Comparison of ENCODE assay signal across 22 cellular contexts in the genomic region with DNA sequence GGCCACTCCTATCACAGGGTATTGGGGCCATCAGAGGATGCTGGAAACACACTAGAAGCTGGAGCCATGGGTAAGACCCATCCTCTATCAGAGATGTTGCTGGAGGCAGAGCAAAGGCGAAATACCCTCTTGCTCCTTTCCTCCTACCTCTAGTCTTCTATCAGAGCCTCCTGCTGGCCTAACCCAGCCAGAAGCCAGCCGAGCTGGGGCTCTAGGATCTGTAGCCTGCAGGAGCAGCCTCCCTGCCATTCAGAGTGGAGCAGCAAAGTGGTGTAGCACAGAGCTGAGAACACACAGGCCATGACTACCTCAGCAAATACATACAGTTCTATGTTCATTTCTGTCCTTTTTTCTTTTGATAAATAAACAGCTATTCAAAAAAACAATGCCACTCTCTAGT.
"Had no signal": no experiment of that assay in that cellular context is flagged by ENCODE, and none has a peak within 500 bp of the region (broad histone marks: within the 10 kb centered on the region; RNA-seq: fewer than 3 reads in every experiment).

No MANE protein-coding gene starts in this region.

- H3K27me3 Mint-ChIP-seq: activated CD8-positive, alpha-beta T cell treated with anti-CD3 and anti-CD28 coated beads for 36 hours; T-cell had no signal

- H3K4me1 ChIP-seq: breast epithelium had no signal

- H3K9me3 Mint-ChIP-seq: activated CD8-positive, alpha-beta T cell treated with anti-CD3 and anti-CD28 coated beads for 36 hours; activated T-helper 2 cell treated with anti-CD3 and anti-CD28 coated beads, Interferon-gamma antibody, Interleukin-2, Interleukin-4, amounts not matched to agents 10 μg/mL and 5 μg/mL and 100 μg/mL, durations not matched to agents 14 hours and 24 hours and 36 hours; T-cell had no signal

- H3K4me3 Mint-ChIP-seq: activated CD8-positive, alpha-beta T cell treated with anti-CD3 and anti-CD28 coated beads for 36 hours; T-cell had no signal

- H3K27me3 ChIP-seq: breast epithelium had no signal

- H3K4me3 ChIP-seq: breast epithelium, K562 had no signal

- H3K27ac Mint-ChIP-seq: activated CD8-positive, alpha-beta T cell treated with anti-CD3 and anti-CD28 coated beads for 36 hours; activated T-helper 2 cell treated with anti-CD3 and anti-CD28 coated beads, Interferon-gamma antibody, Interleukin-2, Interleukin-4, amounts not matched to agents 10 μg/mL and 5 μg/mL and 100 μg/mL, durations not matched to agents 14 hours and 24 hours and 36 hours; T-cell had no signal

- H3K36me3 ChIP-seq: breast epithelium had no signal

- DNase-seq: activated CD4-positive, CD25-positive, alpha-beta regulatory T cell; activated CD8-positive, alpha-beta T cell treated with anti-CD3 and anti-CD28 coated beads for 36 hours; activated gamma-delta T cell treated with Interleukin-2 at 50 U/mL for 16 hours; activated naive CD4-positive, alpha-beta T cell treated with anti-CD3 and anti-CD28 coated beads, Interleukin-2, amount 50 U/mL, for 16 hours; activated T-cell treated with anti-CD3 and anti-CD28 coated beads, Interleukin-2, amount 50 U/mL, for 48 hours; aorta; caudate nucleus; Karpas-422; NCI-H1105 treated with DMSO at 0.1 percent for 48 hours; NCI-H1436 treated with DMSO at 0.1 percent for 48 hours; NCI-H187 treated with DMSO at 0.1 percent for 48 hours; NCI-H2081 treated with DMSO at 0.1 percent for 48 hours; NCI-H446; NCI-H524 treated with DMSO at 0.1 percent for 48 hours; NCI-H748 treated with DMSO at 0.1 percent for 48 hours; SIG-M5; T-cell; T-helper 2 cell; T1000 had no signal

- H3K27ac ChIP-seq: breast epithelium had no signal

- H3K9me3 ChIP-seq: breast epithelium had no signal
